8 cellular contexts compared by ENCODE assay signal in genomic region chrX:106999002-106999975, GRCh38. TPM values are rescaled to one million over a fixed set of nuclear protein-coding genes. Genes with fewer than 3 reads are reported as not detected.
A peak's percentile ranks its signal among the peaks of the same experiment; 100 is the strongest.
DNase-seq lines count a peak whose midpoint lies in the region; ATAC-seq and TF ChIP-seq lines count a peak whose summit lies in the region.

No MANE protein-coding gene starts in this region.

- H3K4me1 ChIP-seq in CD4-positive, CD25-positive, alpha-beta regulatory T cell (ENCODE audit: control insufficient read depth, insufficient read depth, low read length, poor library complexity, severe bottlenecking): peaks cover 5% of the 10 kb centered on the region
- peaks cover 7% of the 10 kb centered on the region for H3K4me1 ChIP-seq in osteoblast (ENCODE audit: insufficient read depth, low read length)
- no peaks in the 10 kb centered on the region for H3K4me1 ChIP-seq in uterus

- H3K36me3 ChIP-seq in CD4-positive, CD25-positive, alpha-beta regulatory T cell (ENCODE audit: control insufficient read depth, insufficient read depth, low read length): no peaks in the 10 kb centered on the region
- H3K36me3 ChIP-seq in osteoblast (ENCODE audit: insufficient read depth, low read length): no peaks in the 10 kb centered on the region
- H3K36me3 ChIP-seq in uterus: no peaks in the 10 kb centered on the region

- peak overlapping the region; percentile 66 for H3K4me3 ChIP-seq in CD4-positive, CD25-positive, alpha-beta regulatory T cell (ENCODE audit: low read depth, low read length)
- H3K4me3 ChIP-seq in osteoblast (ENCODE audit: insufficient read depth, low read length) (peak overlapping the region; percentile 72), uterus (peak overlapping the region; percentile 43 to 52)

- no peaks in the 10 kb centered on the region for H3K27me3 ChIP-seq in CD4-positive, CD25-positive, alpha-beta regulatory T cell (ENCODE audit: control insufficient read depth, insufficient read depth, low read length)
- H3K27me3 ChIP-seq in osteoblast (ENCODE audit: insufficient read depth, low read length): peaks cover 5% of the 10 kb centered on the region
- H3K27me3 ChIP-seq in uterus: no peaks in the 10 kb centered on the region

- TF ChIP-seq CTCF in osteoblast (IDR thresholded peaks at IDR 0.05; ENCODE audit: extremely low read depth, low read depth, low read length) (peak; percentile 48), uterus (IDR thresholded peaks at IDR 0.05) (peak; percentile 38 to 57 (median 44))

- TF ChIP-seq POLR2A in uterus (IDR thresholded peaks at IDR 0.05): no peak

- H2AFZ ChIP-seq in osteoblast (ENCODE audit: low read length): peak overlapping the region; percentile 52

- H3K27ac Mint-ChIP-seq in CD4-positive, CD25-positive, alpha-beta regulatory T cell: peak overlapping the region in 2 of 3 donors; percentile 63 to 89
- H3K27ac Mint-ChIP-seq in activated naive CD4-positive, alpha-beta T cell treated with anti-CD3 and anti-CD28 coated beads, Interleukin-2, amount 50 U/mL, for 24 hours: peak overlapping the region; percentile 8

- H3K4me3 Mint-ChIP-seq in CD4-positive, CD25-positive, alpha-beta regulatory T cell: peak overlapping the region; percentile 85 to 94 (median 90)
- H3K4me3 Mint-ChIP-seq in activated naive CD4-positive, alpha-beta T cell treated with anti-CD3 and anti-CD28 coated beads, Interleukin-2, amount 50 U/mL, for 24 hours: peak overlapping the region; percentile 88

- intact Hi-C loops in uterus (cut with DNase I; ENCODE audit: low total_unique reads): no loop called here

- ATAC-seq in CD4-positive, CD25-positive, alpha-beta regulatory T cell (ENCODE audit: low read depth in 2 of 2): peak; percentile 59 to 62
- peak; percentile 34 for ATAC-seq in GM19463 (IDR thresholded peaks at IDR 0.05; ENCODE audit: unreplicated experiment)

- peaks cover 33% of the 10 kb centered on the region for H3K79me2 ChIP-seq in osteoblast (ENCODE audit: insufficient read depth, low read length)

- no peaks in the 10 kb centered on the region for H3K27me3 Mint-ChIP-seq in CD4-positive, CD25-positive, alpha-beta regulatory T cell
- no peaks in the 10 kb centered on the region for H3K27me3 Mint-ChIP-seq in activated naive CD4-positive, alpha-beta T cell treated with anti-CD3 and anti-CD28 coated beads, Interleukin-2, amount 50 U/mL, for 24 hours

- peaks cover 6 to 13% (median 10%) of the 10 kb centered on the region in 4 donors for H3K4me1 Mint-ChIP-seq in CD4-positive, CD25-positive, alpha-beta regulatory T cell
- peaks cover 19% of the 10 kb centered on the region for H3K4me1 Mint-ChIP-seq in activated naive CD4-positive, alpha-beta T cell treated with anti-CD3 and anti-CD28 coated beads, Interleukin-2, amount 50 U/mL, for 24 hours

- H3K27ac ChIP-seq in CD4-positive, CD25-positive, alpha-beta regulatory T cell (ENCODE audit: insufficient read depth, low read length, poor library complexity, severe bottlenecking): no peak overlapping the region
- H3K27ac ChIP-seq in osteoblast (ENCODE audit: low read depth, low read length) (peak overlapping the region; percentile 37), uterus (peak overlapping the region; percentile 77 to 89)

- no peaks in the 10 kb centered on the region for H3K9me3 Mint-ChIP-seq in CD4-positive, CD25-positive, alpha-beta regulatory T cell
- H3K9me3 Mint-ChIP-seq in activated naive CD4-positive, alpha-beta T cell treated with anti-CD3 and anti-CD28 coated beads, Interleukin-2, amount 50 U/mL, for 24 hours: no peaks in the 10 kb centered on the region

- no peaks in the 10 kb centered on the region for H3K9me3 ChIP-seq in CD4-positive, CD25-positive, alpha-beta regulatory T cell (ENCODE audit: control insufficient read depth in 2 of 2, low read length in 2 of 2)
- H3K9me3 ChIP-seq in osteoblast (ENCODE audit: low read depth, low read length) (no peaks in the 10 kb centered on the region), uterus (no peaks in the 10 kb centered on the region)

- H3K36me3 Mint-ChIP-seq in CD4-positive, CD25-positive, alpha-beta regulatory T cell: no peaks in the 10 kb centered on the region
- no peaks in the 10 kb centered on the region for H3K36me3 Mint-ChIP-seq in activated naive CD4-positive, alpha-beta T cell treated with anti-CD3 and anti-CD28 coated beads, Interleukin-2, amount 50 U/mL, for 24 hours

- peak overlapping the region; percentile 82 for H3K4me2 ChIP-seq in osteoblast (ENCODE audit: insufficient read depth, low read length)

- DNase-seq in CD4-positive, CD25-positive, alpha-beta regulatory T cell: peak; percentile 5 to 57 (median 53)
- DNase-seq in HT1080 (ENCODE audit: low read depth) (peak; percentile 53), RPMI7951 (ENCODE audit: low read depth) (peak; percentile 45), globus pallidus (ENCODE audit: low spot score) (peak; percentile 45), osteoblast (ENCODE audit: insufficient read length, low spot score, missing footprints) (peak; percentile 76), uterus (peak; percentile 54)

- peaks cover 9% of the 10 kb centered on the region for H4K20me1 ChIP-seq in osteoblast (ENCODE audit: insufficient read depth, low read length)

RNA-seq across cellular contexts. Expression of gene MORC4, which starts 0.7 kb away (rescaled TPM):
- 12.1 TPM for total RNA-seq in CD4-positive, CD25-positive, alpha-beta regulatory T cell
- 1 to 10 TPM; 6.7 to 7.8 (median 7.5) TPM for polyA plus RNA-seq in CD4-positive, CD25-positive, alpha-beta regulatory T cell
- total RNA-seq in HT1080 (2014; rRNA removed; shearing (Covaris generic)): 14.4 and 14.7 TPM in 2 replicates
- 10.5 and 13.2 TPM in 2 replicates for polyA plus RNA-seq in HT1080 (2015; cell fraction: cytosol; rRNA removed)
- 18.1 and 18.7 TPM in 2 replicates for polyA plus RNA-seq in HT1080 (2015; cell fraction: nucleus; rRNA removed)
- 8.0 and 8.2 TPM in 2 replicates for total RNA-seq in RPMI7951 (2014; rRNA removed; shearing (Covaris generic))
- total RNA-seq in osteoblast: 39.8 and 47.1 TPM in 2 replicates
- total RNA-seq in uterus: 10 to 100 TPM; 15.3 to 44.9 (median 24.1) TPM
